ENCODE assay signal across 1 cellular context in the genomic region with DNA sequence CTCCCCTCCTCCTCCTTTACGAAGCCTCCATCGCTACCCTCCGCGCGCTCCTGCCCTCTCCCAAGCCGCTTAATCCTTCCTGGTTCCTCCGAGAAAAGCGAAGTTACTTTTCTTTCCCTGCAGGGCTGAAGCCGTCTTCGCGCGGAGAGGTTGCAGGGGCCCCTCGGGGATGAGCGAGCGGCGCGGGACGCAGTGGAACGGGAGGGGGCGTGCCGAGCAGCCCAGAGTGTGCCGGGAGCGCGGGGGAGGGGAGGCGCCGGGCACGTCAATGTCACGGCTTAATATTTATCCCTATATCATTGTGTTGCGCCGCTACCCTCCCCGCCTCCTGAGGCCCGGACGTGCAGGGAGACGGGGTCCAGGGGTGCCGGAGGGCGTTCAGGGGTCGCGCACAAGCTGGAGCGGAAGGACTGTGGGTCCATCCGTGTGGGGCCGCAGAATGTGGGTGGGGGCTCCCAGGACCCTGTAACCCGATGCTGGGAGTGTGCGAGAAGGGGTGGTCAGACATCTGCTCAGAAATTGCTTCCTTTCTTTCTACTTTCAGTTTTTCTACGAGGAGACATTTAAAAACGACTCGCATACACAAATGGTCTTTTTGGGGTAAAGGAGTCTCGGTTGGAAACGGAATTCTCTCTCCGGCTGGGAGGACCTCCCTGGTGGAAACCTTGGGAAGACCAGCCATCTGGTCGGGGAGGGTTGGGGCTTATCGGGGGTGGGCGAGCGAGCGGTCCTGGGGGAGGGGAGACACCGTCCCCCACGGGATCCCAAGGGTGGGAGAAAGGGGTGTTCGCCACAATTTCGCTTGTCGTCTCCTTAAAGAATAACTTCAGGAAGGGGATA.
TF ChIP-seq lines count a peak whose summit lies in the region.

No MANE protein-coding gene starts in this region.

TF ChIP-seq in HEK293, 187 proteins besides CTCF, POLR2A, EP300 and RAD21 (continued from another document and continues in another):
- TF ChIP-seq PRDM4 (tag by site-specific recombination; IDR thresholded peaks at IDR 0.05) = no peak
- peak; percentile 85 for TF ChIP-seq ZNF366 (tag by site-specific recombination; conservative IDR thresholded peaks at IDR 0.05)
- TF ChIP-seq ZNF692 (tag by site-specific recombination; IDR thresholded peaks at IDR 0.05) = peak; percentile 69
- TF ChIP-seq, protein P1, sequence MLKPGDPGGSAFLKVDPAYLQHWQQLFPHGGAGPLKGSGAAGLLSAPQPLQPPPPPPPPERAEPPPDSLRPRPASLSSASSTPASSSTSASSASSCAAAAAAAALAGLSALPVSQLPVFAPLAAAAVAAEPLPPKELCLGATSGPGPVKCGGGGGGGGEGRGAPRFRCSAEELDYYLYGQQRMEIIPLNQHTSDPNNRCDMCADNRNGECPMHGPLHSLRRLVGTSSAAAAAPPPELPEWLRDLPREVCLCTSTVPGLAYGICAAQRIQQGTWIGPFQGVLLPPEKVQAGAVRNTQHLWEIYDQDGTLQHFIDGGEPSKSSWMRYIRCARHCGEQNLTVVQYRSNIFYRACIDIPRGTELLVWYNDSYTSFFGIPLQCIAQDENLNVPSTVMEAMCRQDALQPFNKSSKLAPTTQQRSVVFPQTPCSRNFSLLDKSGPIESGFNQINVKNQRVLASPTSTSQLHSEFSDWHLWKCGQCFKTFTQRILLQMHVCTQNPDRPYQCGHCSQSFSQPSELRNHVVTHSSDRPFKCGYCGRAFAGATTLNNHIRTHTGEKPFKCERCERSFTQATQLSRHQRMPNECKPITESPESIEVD (tag by site-specific recombination; IDR thresholded peaks at IDR 0.05) = peak; percentile 27; the same call in 1 of the 2 replicates
- TF ChIP-seq KLF16 (tag by site-specific recombination; IDR thresholded peaks at IDR 0.05) = peak; percentile 68
- TF ChIP-seq ZNF596 (tag by site-specific recombination; IDR thresholded peaks at IDR 0.05) = 0 out of 2 replicates have a peak, but pooled peaks have one; percentile 26
- peak; percentile 34; the same call in 1 of the 2 replicates for TF ChIP-seq OSR2 (tag by site-specific recombination; IDR thresholded peaks at IDR 0.05)
- TF ChIP-seq, protein P2, sequence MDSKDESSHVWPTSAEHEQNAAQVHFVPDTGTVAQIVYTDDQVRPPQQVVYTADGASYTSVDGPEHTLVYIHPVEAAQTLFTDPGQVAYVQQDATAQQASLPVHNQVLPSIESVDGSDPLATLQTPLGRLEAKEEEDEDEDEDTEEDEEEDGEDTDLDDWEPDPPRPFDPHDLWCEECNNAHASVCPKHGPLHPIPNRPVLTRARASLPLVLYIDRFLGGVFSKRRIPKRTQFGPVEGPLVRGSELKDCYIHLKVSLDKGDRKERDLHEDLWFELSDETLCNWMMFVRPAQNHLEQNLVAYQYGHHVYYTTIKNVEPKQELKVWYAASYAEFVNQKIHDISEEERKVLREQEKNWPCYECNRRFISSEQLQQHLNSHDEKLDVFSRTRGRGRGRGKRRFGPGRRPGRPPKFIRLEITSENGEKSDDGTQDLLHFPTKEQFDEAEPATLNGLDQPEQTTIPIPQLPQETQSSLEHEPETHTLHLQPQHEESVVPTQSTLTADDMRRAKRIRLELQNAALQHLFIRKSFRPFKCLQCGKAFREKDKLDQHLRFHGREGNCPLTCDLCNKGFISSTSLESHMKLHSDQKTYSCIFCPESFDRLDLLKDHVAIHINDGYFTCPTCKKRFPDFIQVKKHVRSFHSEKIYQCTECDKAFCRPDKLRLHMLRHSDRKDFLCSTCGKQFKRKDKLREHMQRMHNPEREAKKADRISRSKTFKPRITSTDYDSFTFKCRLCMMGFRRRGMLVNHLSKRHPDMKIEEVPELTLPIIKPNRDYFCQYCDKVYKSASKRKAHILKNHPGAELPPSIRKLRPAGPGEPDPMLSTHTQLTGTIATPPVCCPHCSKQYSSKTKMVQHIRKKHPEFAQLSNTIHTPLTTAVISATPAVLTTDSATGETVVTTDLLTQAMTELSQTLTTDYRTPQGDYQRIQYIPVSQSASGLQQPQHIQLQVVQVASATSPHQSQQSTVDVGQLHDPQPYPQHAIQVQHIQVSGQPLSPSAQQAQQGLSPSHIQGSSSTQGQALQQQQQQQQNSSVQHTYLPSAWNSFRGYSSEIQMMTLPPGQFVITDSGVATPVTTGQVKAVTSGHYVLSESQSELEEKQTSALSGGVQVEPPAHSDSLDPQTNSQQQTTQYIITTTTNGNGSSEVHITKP (tag by site-specific recombination; IDR thresholded peaks at IDR 0.05) = peak; percentile 64
- peak; percentile 98 for TF ChIP-seq ZNF335 (tag by site-specific recombination; conservative IDR thresholded peaks at IDR 0.05)
- TF ChIP-seq KLF10 (tag by site-specific recombination; IDR thresholded peaks at IDR 0.05) = peak; percentile 50
- TF ChIP-seq ZNF341 (tag by site-specific recombination; IDR thresholded peaks at IDR 0.05; ENCODE audit: low read depth) = peak; percentile 50; the same call in 1 of the 2 replicates
- TF ChIP-seq FEZF1 (tag by site-specific recombination; IDR thresholded peaks at IDR 0.05) = peak; percentile 19; the same call in 1 of the 2 replicates
- peak; percentile 43 for TF ChIP-seq EGR2 (tag by site-specific recombination; IDR thresholded peaks at IDR 0.05; ENCODE audit: low read depth)
- TF ChIP-seq ZBTB8A (tag by site-specific recombination; IDR thresholded peaks at IDR 0.05) = peak; percentile 11; the same call in 1 of the 2 replicates
- TF ChIP-seq ZBTB48 (tag by site-specific recombination; IDR thresholded peaks at IDR 0.05) = peak; percentile 58; the same call in 1 of the 2 replicates
- TF ChIP-seq ZNF76 (tag by site-specific recombination; IDR thresholded peaks at IDR 0.05; ENCODE audit: borderline replicate concordance, low read depth) = peak; percentile 78
- peak; percentile 4 for TF ChIP-seq PRDM1 (tag by site-specific recombination; IDR thresholded peaks at IDR 0.05)
- peak; percentile 47; the same call in 1 of the 2 replicates for TF ChIP-seq ZNF629 (tag by site-specific recombination; IDR thresholded peaks at IDR 0.05)
- TF ChIP-seq, protein P3, sequence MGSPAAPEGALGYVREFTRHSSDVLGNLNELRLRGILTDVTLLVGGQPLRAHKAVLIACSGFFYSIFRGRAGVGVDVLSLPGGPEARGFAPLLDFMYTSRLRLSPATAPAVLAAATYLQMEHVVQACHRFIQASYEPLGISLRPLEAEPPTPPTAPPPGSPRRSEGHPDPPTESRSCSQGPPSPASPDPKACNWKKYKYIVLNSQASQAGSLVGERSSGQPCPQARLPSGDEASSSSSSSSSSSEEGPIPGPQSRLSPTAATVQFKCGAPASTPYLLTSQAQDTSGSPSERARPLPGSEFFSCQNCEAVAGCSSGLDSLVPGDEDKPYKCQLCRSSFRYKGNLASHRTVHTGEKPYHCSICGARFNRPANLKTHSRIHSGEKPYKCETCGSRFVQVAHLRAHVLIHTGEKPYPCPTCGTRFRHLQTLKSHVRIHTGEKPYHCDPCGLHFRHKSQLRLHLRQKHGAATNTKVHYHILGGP (tag by site-specific recombination; IDR thresholded peaks at IDR 0.05) = no peak
- TF ChIP-seq ZNF510 (tag by site-specific recombination; IDR thresholded peaks at IDR 0.05; ENCODE audit: insufficient replicate concordance) = no peak
- TF ChIP-seq, protein P4, sequence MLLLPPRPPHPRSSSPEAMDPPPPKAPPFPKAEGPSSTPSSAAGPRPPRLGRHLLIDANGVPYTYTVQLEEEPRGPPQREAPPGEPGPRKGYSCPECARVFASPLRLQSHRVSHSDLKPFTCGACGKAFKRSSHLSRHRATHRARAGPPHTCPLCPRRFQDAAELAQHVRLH (tag by site-specific recombination; IDR thresholded peaks at IDR 0.05) = 0 out of 2 replicates have a peak, but pooled peaks have one; percentile 18
- TF ChIP-seq ZBTB11 (tag by site-specific recombination; conservative IDR thresholded peaks at IDR 0.05; ENCODE audit: low read depth) = peak; percentile 79
- TF ChIP-seq ZNF658 (tag by site-specific recombination; IDR thresholded peaks at IDR 0.05) = no peak
- TF ChIP-seq, protein P5, sequence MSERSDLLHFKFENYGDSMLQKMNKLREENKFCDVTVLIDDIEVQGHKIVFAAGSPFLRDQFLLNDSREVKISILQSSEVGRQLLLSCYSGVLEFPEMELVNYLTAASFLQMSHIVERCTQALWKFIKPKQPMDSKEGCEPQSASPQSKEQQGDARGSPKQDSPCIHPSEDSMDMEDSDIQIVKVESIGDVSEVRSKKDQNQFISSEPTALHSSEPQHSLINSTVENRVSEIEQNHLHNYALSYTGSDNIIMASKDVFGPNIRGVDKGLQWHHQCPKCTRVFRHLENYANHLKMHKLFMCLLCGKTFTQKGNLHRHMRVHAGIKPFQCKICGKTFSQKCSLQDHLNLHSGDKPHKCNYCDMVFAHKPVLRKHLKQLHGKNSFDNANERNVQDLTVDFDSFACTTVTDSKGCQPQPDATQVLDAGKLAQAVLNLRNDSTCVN (tag by site-specific recombination; optimal IDR thresholded peaks at IDR 0.05) = peak; percentile 88
- TF ChIP-seq SP7 (tag by site-specific recombination; IDR thresholded peaks at IDR 0.05) = peak; percentile 76
- peak; percentile 97 for TF ChIP-seq KLF9 (tag by site-specific recombination; IDR thresholded peaks at IDR 0.05; ENCODE audit: low read depth)
- no peak for TF ChIP-seq ZNF112 (tag by site-specific recombination; IDR thresholded peaks at IDR 0.05)
- peak; percentile 49; the same call in 1 of the 2 replicates for TF ChIP-seq HIC1 (tag by site-specific recombination; IDR thresholded peaks at IDR 0.05)
- peak; percentile 39; the same call in 1 of the 2 replicates for TF ChIP-seq ZFP69B (tag by site-specific recombination; IDR thresholded peaks at IDR 0.05)
- peak; percentile 12; the same call in 1 of the 2 replicates for TF ChIP-seq ZSCAN5A (tag by site-specific recombination; IDR thresholded peaks at IDR 0.05)
